In the genomic region with DNA sequence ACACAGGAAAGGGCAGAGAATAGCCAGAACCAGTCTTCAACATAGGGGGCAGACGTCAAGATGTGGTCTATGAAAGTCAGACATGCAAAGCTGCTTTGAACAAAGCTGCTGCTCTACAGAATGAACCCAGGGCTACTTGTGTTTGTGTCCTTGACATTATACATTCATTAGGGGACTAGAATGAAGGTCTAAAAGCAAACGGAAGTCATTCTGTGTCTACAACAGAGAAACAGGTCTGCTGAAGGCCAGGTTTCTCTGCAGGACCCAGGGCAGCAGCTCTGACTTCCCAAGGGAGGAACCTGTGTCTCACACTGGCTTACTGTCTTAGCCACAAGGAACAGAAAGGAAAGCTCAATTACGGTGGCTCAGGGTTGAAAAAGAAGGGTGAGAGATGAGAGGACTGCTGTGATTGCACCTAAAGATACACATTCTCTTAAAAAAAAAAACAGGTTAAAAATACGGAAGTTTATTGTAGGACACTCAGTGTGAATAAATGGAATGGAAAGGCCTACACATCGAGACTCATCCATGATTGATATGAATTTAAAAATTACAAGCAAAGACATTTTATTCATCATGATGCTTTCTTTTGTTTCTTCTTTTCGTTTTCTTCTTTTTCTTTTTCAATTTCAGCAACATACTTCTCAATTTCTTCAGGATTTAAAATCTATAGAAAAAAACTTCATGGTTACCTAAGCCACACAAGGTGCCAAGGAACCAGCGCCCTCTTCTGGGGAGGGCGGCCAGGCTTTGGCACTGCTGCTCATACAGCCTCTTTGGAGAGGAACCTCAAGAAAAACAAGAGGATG, we compare ENCODE assay signal across 8 cellular contexts. TPM values are rescaled to one million over a fixed set of nuclear protein-coding genes. Genes with fewer than 3 reads are reported as not detected.
DNase-seq lines count a peak whose midpoint lies in the region; ATAC-seq lines count a peak whose summit lies in the region.

No MANE protein-coding gene starts in this region.

- no peaks in the 10 kb centered on the region for H3K9me3 Mint-ChIP-seq in activated naive CD8-positive, alpha-beta T cell treated with anti-CD3 and anti-CD28 coated beads, Interleukin-2, amount 10 ng/mL, durations not matched to agents 7 days and 5 days

- H3K4me3 Mint-ChIP-seq in activated naive CD8-positive, alpha-beta T cell treated with anti-CD3 and anti-CD28 coated beads, Interleukin-2, amount 10 ng/mL, durations not matched to agents 7 days and 5 days, result no peak overlapping the region

- H3K27me3 Mint-ChIP-seq in activated naive CD8-positive, alpha-beta T cell treated with anti-CD3 and anti-CD28 coated beads, Interleukin-2, amount 10 ng/mL, durations not matched to agents 7 days and 5 days, result no peaks in the 10 kb centered on the region

- peaks cover 25% of the 10 kb centered on the region for H3K4me1 Mint-ChIP-seq in activated naive CD8-positive, alpha-beta T cell treated with anti-CD3 and anti-CD28 coated beads, Interleukin-2, amount 10 ng/mL, durations not matched to agents 7 days and 5 days

- peak; percentile 61 for ATAC-seq in activated naive CD8-positive, alpha-beta T cell treated with anti-CD3 and anti-CD28 coated beads, Interleukin-2, amount 10 ng/mL, durations not matched to agents 7 days and 5 days (ENCODE audit: low read depth)
- ATAC-seq in left cardiac atrium (peak; percentile 32 to 34), GM21447 (IDR thresholded peaks at IDR 0.05; ENCODE audit: unreplicated experiment) (no peak), HG02970 (IDR thresholded peaks at IDR 0.05; ENCODE audit: low FRiP score, unreplicated experiment) (no peak)

- peaks cover 37% of the 10 kb centered on the region for H3K36me3 Mint-ChIP-seq in activated naive CD8-positive, alpha-beta T cell treated with anti-CD3 and anti-CD28 coated beads, Interleukin-2, amount 10 ng/mL, durations not matched to agents 7 days and 5 days

- H3K27ac Mint-ChIP-seq in activated naive CD8-positive, alpha-beta T cell treated with anti-CD3 and anti-CD28 coated beads, Interleukin-2, amount 10 ng/mL, durations not matched to agents 7 days and 5 days, result peak overlapping the region; percentile 60

- POLR2A ChIA-PET in activated naive CD8-positive, alpha-beta T cell treated with anti-CD3 and anti-CD28 coated beads, Interleukin-2, amount 10 ng/mL, durations not matched to agents 7 days and 5 days (lab: Charles Lee), result interaction anchor here (1.1 to 1.9 kb wide), 4 partner anchors 13 to 125 kb away, joined by 3 to 11 read pairs (median 4); no protein-coding TSS in a partner anchor

- intact Hi-C loops in left cardiac atrium (cut with DNase I), result loop anchor here (5.0 kb wide), 3 partner anchors 74 to 124 kb away; no protein-coding TSS in a partner anchor

- DNase-seq in GF-D8 (lab: John Stamatoyannopoulos, UW) (peak; percentile 38), LoVo (ENCODE audit: low spot score) (peak; percentile 38), T follicular helper cell (ENCODE audit: low read depth) (peak; percentile 61), left cardiac atrium (peak; percentile 66), smooth muscle cell of the brain vasculature (ENCODE audit: low read depth, low spot score) (peak; percentile 32)
- peak; percentile 74 for DNase-seq in activated naive CD8-positive, alpha-beta T cell treated with anti-CD3 and anti-CD28 coated beads, Interleukin-2, amount 10 ng/mL, durations not matched to agents 7 days and 5 days

RNA-seq across cellular contexts. Expression of a gene that starts 6.7 kb away (rescaled TPM):
- total RNA-seq in activated naive CD8-positive, alpha-beta T cell treated with anti-CD3 and anti-CD28 coated beads, Interleukin-2, amount 10 ng/mL, durations not matched to agents 7 days and 5 days, result 100 to 1,000 TPM; 219 to 236 TPM
- total RNA-seq in left cardiac atrium, result 100 to 1,000 TPM; 174 to 210 TPM

RNA-seq across cellular contexts. Expression of a gene that starts 7.1 kb away (rescaled TPM):
- 10 to 100 TPM; 21.0 to 23.3 TPM for total RNA-seq in activated naive CD8-positive, alpha-beta T cell treated with anti-CD3 and anti-CD28 coated beads, Interleukin-2, amount 10 ng/mL, durations not matched to agents 7 days and 5 days
- total RNA-seq in left cardiac atrium, result 1 to 10 TPM; 7.6 to 7.7 TPM

RNA-seq across cellular contexts. Expression of a gene that starts 14.2 kb away (rescaled TPM):
- total RNA-seq in activated naive CD8-positive, alpha-beta T cell treated with anti-CD3 and anti-CD28 coated beads, Interleukin-2, amount 10 ng/mL, durations not matched to agents 7 days and 5 days, result 10 to 100 TPM; 45.1 to 45.5 TPM
- 10 to 100 TPM; 36.8 to 38.1 TPM for total RNA-seq in left cardiac atrium

RNA-seq across cellular contexts. Expression of a gene that starts 46.3 kb away (rescaled TPM):
- 10 to 100 TPM; 34.9 to 39.5 TPM for total RNA-seq in activated naive CD8-positive, alpha-beta T cell treated with anti-CD3 and anti-CD28 coated beads, Interleukin-2, amount 10 ng/mL, durations not matched to agents 7 days and 5 days
- total RNA-seq in left cardiac atrium, result 10 to 100 TPM; 19.1 to 28.9 TPM

Comparison
In these comparisons a context has a peak if more than half of its experiments do, and no peak if none do; other contexts are left out.
1. ATAC-seq: peak in activated naive CD8-positive, alpha-beta T cell treated with anti-CD3 and anti-CD28 coated beads, Interleukin-2, amount 10 ng/mL, durations not matched to agents 7 days and 5 days (single experiment) and left cardiac atrium (2 of 2); none in GM21447 (single experiment) and HG02970 (single experiment).
2. Peak in every context shown above with its lines, with median percentiles within 50 percentile points of each other: DNase-seq.